Comparison of ENCODE assay signal across 16 cellular contexts in the genomic region with DNA sequence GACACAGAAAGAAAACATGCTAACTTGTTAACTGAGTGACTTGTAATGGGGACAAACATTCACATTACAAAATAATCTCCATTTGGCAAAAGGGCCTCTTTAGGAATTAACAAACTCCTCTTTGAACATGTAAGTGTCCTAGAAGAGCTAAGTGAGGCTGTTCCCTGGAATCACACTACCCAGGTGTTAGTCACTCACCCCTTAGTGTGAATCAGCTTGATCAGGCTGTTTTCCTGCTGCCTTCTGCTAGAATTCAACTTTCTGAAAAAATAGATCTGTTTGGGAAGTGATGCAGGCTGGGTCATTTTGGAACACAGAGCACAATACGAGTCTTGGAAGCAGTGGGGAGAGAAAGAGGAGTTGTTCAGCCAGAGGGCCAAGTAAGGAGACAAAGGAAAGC. TPM values are rescaled to one million over a fixed set of nuclear protein-coding genes. Genes with fewer than 3 reads are reported as not detected.
A peak's percentile ranks its signal among the peaks of the same experiment; 100 is the strongest.
DNase-seq lines count a peak whose midpoint lies in the region; ATAC-seq and TF ChIP-seq lines count a peak whose summit lies in the region.
"Had no signal": no experiment of that assay in that cellular context is flagged by ENCODE, and none has a peak within 500 bp of the region (broad histone marks: within the 10 kb centered on the region; RNA-seq: fewer than 3 reads in every experiment).

No MANE protein-coding gene starts in this region.

- in situ Hi-C loops in GM23248 (cut with MboI): loop anchor here (5.0 to 25.0 kb wide), 5 partner anchors 489 to 1447 kb away; no protein-coding TSS in a partner anchor

- H3K4me1 Mint-ChIP-seq in activated T-helper 1 cell treated with anti-CD3 and anti-CD28 coated beads, Interleukin-12 subunit alpha, Interleukin-12 subunit beta, Interleukin-2, Interleukin-4 antibody, amounts not matched to agents 30 ng/mL and 10 ng/mL and 1 ng/mL, durations not matched to agents 14 hours and 24 hours and 36 hours (ENCODE audit: low read depth): peaks cover 20% of the 10 kb centered on the region
- H3K4me1 Mint-ChIP-seq: IgD-negative memory B cell had no signal

- H3K36me3 Mint-ChIP-seq in activated T-helper 1 cell treated with anti-CD3 and anti-CD28 coated beads, Interleukin-12 subunit alpha, Interleukin-12 subunit beta, Interleukin-2, Interleukin-4 antibody, amounts not matched to agents 30 ng/mL and 10 ng/mL and 1 ng/mL, durations not matched to agents 14 hours and 24 hours and 36 hours (ENCODE audit: low read depth): no peaks in the 10 kb centered on the region
- H3K36me3 Mint-ChIP-seq: IgD-negative memory B cell had no signal

- H3K9me3 Mint-ChIP-seq in activated T-helper 1 cell treated with anti-CD3 and anti-CD28 coated beads, Interleukin-12 subunit alpha, Interleukin-12 subunit beta, Interleukin-2, Interleukin-4 antibody, amounts not matched to agents 30 ng/mL and 10 ng/mL and 1 ng/mL, durations not matched to agents 14 hours and 24 hours and 36 hours: no peaks in the 10 kb centered on the region
- H3K9me3 Mint-ChIP-seq: IgD-negative memory B cell had no signal

- ATAC-seq in left lobe of liver: no peak
- ATAC-seq: body of pancreas had no signal

- peak overlapping the region; percentile 6 for H3K27ac Mint-ChIP-seq in activated T-helper 1 cell treated with anti-CD3 and anti-CD28 coated beads, Interleukin-12 subunit alpha, Interleukin-12 subunit beta, Interleukin-2, Interleukin-4 antibody, amounts not matched to agents 30 ng/mL and 10 ng/mL and 1 ng/mL, durations not matched to agents 14 hours and 24 hours and 36 hours
- H3K27ac Mint-ChIP-seq: IgD-negative memory B cell had no signal

- no peaks in the 10 kb centered on the region for H3F3A ChIP-seq in GM23248 (ENCODE audit: insufficient read depth)

- H3K79me2 ChIP-seq in GM23248 (ENCODE audit: insufficient read depth): no peaks in the 10 kb centered on the region

- TF ChIP-seq CTCF in sigmoid colon (IDR thresholded peaks at IDR 0.05): no peak

- H3K4me1 ChIP-seq in GM23248 (ENCODE audit: insufficient read depth) (peaks cover 6% of the 10 kb centered on the region; the same call in 1 of the 2 replicates), sigmoid colon (peaks cover 0 to 21% (median 8%) of the 10 kb centered on the region in 4 donors)
- H3K4me1 ChIP-seq: BE2C had no signal

- H3K4me3 ChIP-seq in GM23248 (no peak overlapping the region), sigmoid colon (no peak overlapping the region)
- H3K4me3 ChIP-seq: body of pancreas, SK-N-MC had no signal

- H3K9ac ChIP-seq in GM23248: no peak overlapping the region

- no peak overlapping the region for H2AFZ ChIP-seq in GM23248

- H3K4me3 Mint-ChIP-seq in activated T-helper 1 cell treated with anti-CD3 and anti-CD28 coated beads, Interleukin-12 subunit alpha, Interleukin-12 subunit beta, Interleukin-2, Interleukin-4 antibody, amounts not matched to agents 30 ng/mL and 10 ng/mL and 1 ng/mL, durations not matched to agents 14 hours and 24 hours and 36 hours: no peak overlapping the region

- H3K36me3 ChIP-seq in GM23248 (ENCODE audit: low read depth): no peaks in the 10 kb centered on the region
- no peaks in the 10 kb centered on the region for H3K36me3 ChIP-seq in sigmoid colon
- H3K36me3 ChIP-seq: BE2C had no signal

- no peak for TF ChIP-seq POLR2A in sigmoid colon (IDR thresholded peaks at IDR 0.05)

- H3K27ac ChIP-seq in GM23248: no peak overlapping the region
- H3K27ac ChIP-seq in sigmoid colon: peak overlapping the region in 3 of 4 donors; percentile 13 to 38 (median 25)
- H3K27ac ChIP-seq: body of pancreas, SK-N-MC had no signal

- H3K27me3 ChIP-seq in GM23248 (replicated peaks; ENCODE audit: insufficient read depth) (no peaks in the 10 kb centered on the region), sigmoid colon (no peaks in the 10 kb centered on the region)
- H3K27me3 ChIP-seq: body of pancreas had no signal

- 30 to 48% methylated on average over 1 of the region's 1 CpG for WGBS in GM23248 (ENCODE audit: low coverage in 1 of 2, low lambda C conversion rate in 2 of 2, missing lambda C conversion rate in 2 of 2), 2 experiments
- 62 to 81% methylated on average over 1 of the region's 1 CpG for whole genome bisulfite sequencing in sigmoid colon, 2 donors

- H3K9me2 ChIP-seq in GM23248 (ENCODE audit: insufficient read depth): no peaks in the 10 kb centered on the region

- no peak for TF ChIP-seq EP300 in sigmoid colon (IDR thresholded peaks at IDR 0.05)

- no peaks in the 10 kb centered on the region for H4K20me1 ChIP-seq in GM23248 (ENCODE audit: insufficient read depth)

- H3K9me3 ChIP-seq in GM23248 (ENCODE audit: low read depth) (no peaks in the 10 kb centered on the region), sigmoid colon (no peaks in the 10 kb centered on the region)
- H3K9me3 ChIP-seq: BE2C, body of pancreas had no signal

- peaks cover 11% of the 10 kb centered on the region for H3K27me3 Mint-ChIP-seq in activated T-helper 1 cell treated with anti-CD3 and anti-CD28 coated beads, Interleukin-12 subunit alpha, Interleukin-12 subunit beta, Interleukin-2, Interleukin-4 antibody, amounts not matched to agents 30 ng/mL and 10 ng/mL and 1 ng/mL, durations not matched to agents 14 hours and 24 hours and 36 hours (ENCODE audit: insufficient read depth)

- DNase-seq in GM23248: peak; percentile 71
- no peak for DNase-seq in activated T-helper 1 cell treated with anti-CD3 and anti-CD28 coated beads, Interleukin-12 subunit alpha, Interleukin-12 subunit beta, Interleukin-2, Interleukin-4 antibody, amounts not matched to agents 30 ng/mL and 10 ng/mL and 1 ng/mL, durations not matched to agents 14 hours and 24 hours and 36 hours (ENCODE audit: low spot score)
- peak; percentile 16 for DNase-seq in fibroblast of peridontal ligament (ENCODE audit: extremely low read depth)
- no peak for DNase-seq in sigmoid colon
- no peak for DNase-seq in iPS-NIHi11 (ENCODE audit: low spot score)
- DNase-seq in NK-92 treated with Interleukin-12 subunit alpha and Interleukin-12 subunit beta, amount 100 ng/mL, for 24 hours (lab: John Stamatoyannopoulos, UW): no peak
- no peak for DNase-seq in left lobe of liver (ENCODE audit: low spot score)
- DNase-seq: activated CD4-positive, alpha-beta T cell treated with anti-CD3 and anti-CD28 coated beads, Interleukin-2, amount 50 U/mL, for 1 hour; activated naive CD4-positive, alpha-beta T cell treated with Interleukin-2 at 50 U/mL for 16 hours; BE2C; body of pancreas; NCI-H2081 treated with DMSO at 0.1 percent for 48 hours; NCI-H524 treated with DMSO at 0.1 percent for 48 hours; occipital lobe had no signal

- intact Hi-C loops in activated T-helper 1 cell treated with anti-CD3 and anti-CD28 coated beads, Interleukin-12 subunit alpha, Interleukin-12 subunit beta, Interleukin-2, Interleukin-4 antibody, amounts not matched to agents 30 ng/mL and 10 ng/mL and 1 ng/mL, durations not matched to agents 14 hours and 24 hours and 36 hours (cut with micrococcal nuclease): loop anchor here (2.0 to 10.0 kb wide), 4 partner anchors 94 to 1297 kb away; a partner anchor contains a TSS
- intact Hi-C loops in sigmoid colon (cut with DNase I): loop anchor here (2.0 to 10.0 kb wide), 4 partner anchors 887 to 1475 kb away; no protein-coding TSS in a partner anchor

- H3K4me2 ChIP-seq in GM23248 (ENCODE audit: unreplicated experiment): no peak overlapping the region

RNA-seq across cellular contexts. Expression of a gene that starts 40.0 kb away (rescaled TPM):
- total RNA-seq in GM23248 (2014; rRNA removed; shearing (Covaris generic)): 1.5 TPM in 1 of 2 replicates, not detected in the other
- 6.4 and 6.8 TPM in 2 replicates for polyA plus RNA-seq in GM23248 (2016; fragmentation: Nextera tagmentation; extraction: Ambion mirVana)
- 14.0 and 15.7 TPM in 2 replicates for total RNA-seq in activated T-helper 1 cell treated with anti-CD3 and anti-CD28 coated beads, Interleukin-12 subunit alpha, Interleukin-12 subunit beta, Interleukin-2, Interleukin-4 antibody, amounts not matched to agents 30 ng/mL and 10 ng/mL and 1 ng/mL, durations not matched to agents 14 hours and 24 hours and 36 hours
- 10 to 100 TPM in 3 of 4 donors, 1 to 10 TPM in 1; 7.3 to 20.5 (median 12.8) TPM for total RNA-seq in sigmoid colon
- polyA plus RNA-seq in sigmoid colon: 10 to 100 TPM; 11.1 to 21.6 (median 16.2) TPM
- total RNA-seq in left lobe of liver: 4.9 TPM

Comparison
In these comparisons a context has a peak if more than half of its experiments do, and no peak if none do; other contexts are left out.
1. DNase-seq: peak in GM23248 (single experiment) and fibroblast of peridontal ligament (single experiment); none in activated T-helper 1 cell treated with anti-CD3 and anti-CD28 coated beads, Interleukin-12 subunit alpha, Interleukin-12 subunit beta, Interleukin-2, Interleukin-4 antibody, amounts not matched to agents 30 ng/mL and 10 ng/mL and 1 ng/mL, durations not matched to agents 14 hours and 24 hours and 36 hours (single experiment), sigmoid colon (single experiment), iPS-NIHi11 (single experiment), NK-92 treated with Interleukin-12 subunit alpha and Interleukin-12 subunit beta, amount 100 ng/mL, for 24 hours (single experiment) and left lobe of liver (single experiment).